In the genomic region with DNA sequence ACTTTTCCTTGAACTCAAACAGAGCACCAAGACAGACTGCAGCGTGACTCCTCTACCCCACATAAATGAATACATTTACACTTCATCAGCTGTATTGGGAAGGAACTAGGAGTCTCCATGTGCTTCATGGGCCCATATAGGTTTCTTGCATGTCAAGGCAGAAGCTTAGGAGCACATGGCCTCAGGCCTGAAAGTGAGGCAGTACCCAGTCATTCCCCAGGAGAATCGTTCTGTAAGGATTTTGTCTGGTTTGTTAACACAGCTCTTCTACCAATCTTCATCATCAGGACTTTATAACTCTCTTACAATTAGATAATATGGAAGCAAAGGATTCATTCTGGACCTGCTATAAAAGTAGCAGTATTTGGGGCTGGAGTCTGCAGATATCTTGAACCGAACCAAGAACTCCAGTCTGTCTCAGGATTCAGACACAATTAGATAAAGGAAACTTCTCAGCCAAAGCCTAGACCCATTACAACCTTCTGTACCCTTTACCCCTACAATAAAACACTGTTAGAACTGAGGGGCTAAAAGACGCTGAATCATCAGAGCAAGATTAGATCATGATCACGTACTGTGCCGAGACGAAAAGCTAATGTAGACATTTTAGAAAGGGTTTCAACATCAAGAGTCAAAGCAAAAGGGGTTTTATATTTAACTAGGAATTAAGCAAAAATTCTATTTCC, we compare ENCODE assay signal across 20 cellular contexts.
"Had no signal": no experiment of that assay in that cellular context is flagged by ENCODE, and none has a peak within 500 bp of the region (broad histone marks: within the 10 kb centered on the region; RNA-seq: fewer than 3 reads in every experiment).

No MANE protein-coding gene starts in this region.

- H3K4me1 ChIP-seq: upper lobe of right lung had no signal

- H3K27ac Mint-ChIP-seq: activated B cell treated with CpG ODN at 0.5 μM for 24 hours; activated CD4-positive, alpha-beta memory T cell treated with anti-CD3 and anti-CD28 coated beads for 36 hours; activated CD8-positive, alpha-beta memory T cell treated with anti-CD3 and anti-CD28 coated beads, Interleukin-2, amount 10 ng/mL, durations not matched to agents 7 days and 5 days; activated naive CD8-positive, alpha-beta T cell treated with anti-CD3 and anti-CD28 coated beads, Interleukin-2, amount 10 ng/mL, durations not matched to agents 7 days and 5 days; memory B cell; stimulated activated naive CD8-positive, alpha-beta T cell treated with anti-CD3 and anti-CD28 coated beads, Interleukin-15, amount 100 ng/mL, for 72 hours; T-helper 2 cell treated with Interferon-gamma antibody and Interleukin-4, amounts not matched to agents 5 μg/mL and 100 μg/mL, for 36 hours had no signal

- H3K27me3 Mint-ChIP-seq: activated B cell treated with CpG ODN at 0.5 μM for 24 hours; activated CD4-positive, alpha-beta memory T cell treated with anti-CD3 and anti-CD28 coated beads for 36 hours; activated CD8-positive, alpha-beta memory T cell treated with anti-CD3 and anti-CD28 coated beads, Interleukin-2, amount 10 ng/mL, durations not matched to agents 7 days and 5 days; activated naive CD8-positive, alpha-beta T cell treated with anti-CD3 and anti-CD28 coated beads, Interleukin-2, amount 10 ng/mL, durations not matched to agents 7 days and 5 days; naive B cell; stimulated activated naive CD8-positive, alpha-beta T cell treated with anti-CD3 and anti-CD28 coated beads, Interleukin-15, amount 100 ng/mL, for 72 hours had no signal

- H3K9me3 Mint-ChIP-seq: activated B cell treated with CpG ODN at 0.5 μM for 24 hours; activated CD4-positive, alpha-beta memory T cell treated with anti-CD3 and anti-CD28 coated beads for 36 hours; central memory CD8-positive, alpha-beta T cell; memory B cell; stimulated activated naive CD8-positive, alpha-beta T cell treated with anti-CD3 and anti-CD28 coated beads, Interleukin-15, amount 100 ng/mL, for 72 hours had no signal

- H3K27me3 ChIP-seq: brain microvascular endothelial cell, ovary, upper lobe of right lung had no signal

- H3K4me3 Mint-ChIP-seq: activated B cell treated with CpG ODN at 0.5 μM for 24 hours; activated CD4-positive, alpha-beta memory T cell treated with anti-CD3 and anti-CD28 coated beads for 36 hours; activated CD8-positive, alpha-beta memory T cell treated with anti-CD3 and anti-CD28 coated beads, Interleukin-2, amount 10 ng/mL, durations not matched to agents 7 days and 5 days; activated naive CD8-positive, alpha-beta T cell treated with anti-CD3 and anti-CD28 coated beads, Interleukin-2, amount 10 ng/mL, durations not matched to agents 7 days and 5 days; central memory CD8-positive, alpha-beta T cell; memory B cell; stimulated activated naive CD8-positive, alpha-beta T cell treated with anti-CD3 and anti-CD28 coated beads, Interleukin-15, amount 100 ng/mL, for 72 hours; T-helper 2 cell treated with Interferon-gamma antibody and Interleukin-4, amounts not matched to agents 5 μg/mL and 100 μg/mL, for 36 hours had no signal

- H3K27ac ChIP-seq: brain microvascular endothelial cell, coronary artery, ovary, thoracic aorta, upper lobe of right lung had no signal

- ATAC-seq: activated CD8-positive, alpha-beta memory T cell treated with anti-CD3 and anti-CD28 coated beads, Interleukin-2, amount 10 ng/mL, durations not matched to agents 7 days and 5 days; esophagus mucosa; mucosa of descending colon; stimulated activated naive CD8-positive, alpha-beta T cell treated with anti-CD3 and anti-CD28 coated beads, Interleukin-15, amount 100 ng/mL, for 72 hours; upper lobe of right lung had no signal

- H3K36me3 ChIP-seq: brain microvascular endothelial cell, ovary, thoracic aorta, upper lobe of right lung had no signal

- DNase-seq: activated B cell treated with CpG ODN at 0.5 μM for 24 hours; activated CD4-positive, alpha-beta memory T cell treated with anti-CD3 and anti-CD28 coated beads for 36 hours; activated CD4-positive, alpha-beta T cell treated with anti-CD3 and anti-CD28 coated beads for 4 hours; activated CD8-positive, alpha-beta memory T cell treated with anti-CD3 and anti-CD28 coated beads, Interleukin-2, amount 10 ng/mL, durations not matched to agents 7 days and 5 days; activated naive CD8-positive, alpha-beta T cell treated with anti-CD3 and anti-CD28 coated beads, Interleukin-2, amount 10 ng/mL, durations not matched to agents 7 days and 5 days; anterior cingulate cortex; brain microvascular endothelial cell; effector CD8-positive, alpha-beta T cell; mucosa of descending colon; naive B cell; ovary; SK-N-SH; stimulated activated naive CD8-positive, alpha-beta T cell treated with anti-CD3 and anti-CD28 coated beads, Interleukin-15, amount 100 ng/mL, for 72 hours; upper lobe of right lung had no signal

- H3K9me3 ChIP-seq: mucosa of descending colon, ovary, SK-N-SH, thoracic aorta, upper lobe of right lung had no signal

- H3K4me3 ChIP-seq: coronary artery, mucosa of descending colon, ovary, thoracic aorta, upper lobe of right lung had no signal

- H3K36me3 Mint-ChIP-seq: activated CD4-positive, alpha-beta memory T cell treated with anti-CD3 and anti-CD28 coated beads for 36 hours; activated naive CD8-positive, alpha-beta T cell treated with anti-CD3 and anti-CD28 coated beads, Interleukin-2, amount 10 ng/mL, durations not matched to agents 7 days and 5 days had no signal
